In genomic region chr1:42319871-42320484, GRCh38 we compare ENCODE assay signal across 1 cellular context.
TF ChIP-seq lines count a peak whose summit lies in the region.

No MANE protein-coding gene starts in this region.

TF ChIP-seq in HepG2, 621 proteins besides CTCF, POLR2A, EP300 and RAD21 (continues in another document):
- TF ChIP-seq ARID5B (CRISPR knock-in tag; IDR thresholded peaks at IDR 0.05) (peak; percentile 88), SUZ12 (IDR thresholded peaks at IDR 0.05; ENCODE audit: low read depth, low read length) (no peak), CC2D1A (CRISPR knock-in tag; IDR thresholded peaks at IDR 0.05) (no peak), KMT2B (CRISPR knock-in tag; IDR thresholded peaks at IDR 0.05) (0 out of 2 replicates have a peak, but pooled peaks have one; percentile 24), ZFAT (CRISPR knock-in tag; conservative IDR thresholded peaks at IDR 0.05) (no peak), PPARG (CRISPR knock-in tag; conservative IDR thresholded peaks at IDR 0.05) (peak; percentile 61; the same call in 1 of the 2 replicates), ATAD3A (CRISPR knock-in tag; IDR thresholded peaks at IDR 0.05) (no peak), PHF21A (CRISPR knock-in tag; IDR thresholded peaks at IDR 0.05) (peak; percentile 53), FOSL1 (CRISPR knock-in tag; IDR thresholded peaks at IDR 0.05; ENCODE audit: borderline replicate concordance) (no peak), KDM6A (CRISPR knock-in tag; IDR thresholded peaks at IDR 0.05; ENCODE audit: low read depth) (peak; percentile 25; the same call in 1 of the 2 replicates), ZNF44 (CRISPR knock-in tag; IDR thresholded peaks at IDR 0.05) (no peak), ARNT2 (CRISPR knock-in tag; IDR thresholded peaks at IDR 0.05; ENCODE audit: low read depth) (no peak), KLF6 (CRISPR knock-in tag; IDR thresholded peaks at IDR 0.05) (no peak), HMGXB3 (CRISPR knock-in tag; IDR thresholded peaks at IDR 0.05; ENCODE audit: borderline replicate concordance) (no peak), ZBTB33 (CRISPR knock-in tag; IDR thresholded peaks at IDR 0.05) (no peak), ZNF337 (CRISPR knock-in tag; IDR thresholded peaks at IDR 0.05; ENCODE audit: borderline replicate concordance, low read depth) (no peak), ZNF841 (CRISPR knock-in tag; IDR thresholded peaks at IDR 0.05; ENCODE audit: borderline replicate concordance) (no peak), ETV5 (CRISPR knock-in tag; IDR thresholded peaks at IDR 0.05; ENCODE audit: borderline replicate concordance) (peak; percentile 82; the same call in 1 of the 2 replicates), ZNF552 (CRISPR knock-in tag; IDR thresholded peaks at IDR 0.05; ENCODE audit: borderline replicate concordance) (no peak), SOX5 (CRISPR knock-in tag; IDR thresholded peaks at IDR 0.05; ENCODE audit: borderline replicate concordance) (peak; percentile 65; the same call in 1 of the 2 replicates), JUNB (CRISPR knock-in tag; IDR thresholded peaks at IDR 0.05; ENCODE audit: borderline replicate concordance) (no peak), ZSCAN22 (CRISPR knock-in tag; IDR thresholded peaks at IDR 0.05) (no peak), GLI4 (CRISPR knock-in tag; IDR thresholded peaks at IDR 0.05; ENCODE audit: borderline replicate concordance) (no peak), ZNF468 (CRISPR knock-in tag; IDR thresholded peaks at IDR 0.05) (no peak), FOXK2 (IDR thresholded peaks at IDR 0.05) (no peak), TAF15 (IDR thresholded peaks at IDR 0.05; ENCODE audit: low read depth, low read length, poor library complexity, severe bottlenecking) (no peak), ZSCAN31 (CRISPR knock-in tag; IDR thresholded peaks at IDR 0.05; ENCODE audit: low read depth) (no peak), ZNF569 (CRISPR knock-in tag; IDR thresholded peaks at IDR 0.05; ENCODE audit: borderline replicate concordance) (no peak), ZNF24 (IDR thresholded peaks at IDR 0.05) (no peak), ZNF652 (CRISPR knock-in tag; IDR thresholded peaks at IDR 0.05; ENCODE audit: borderline replicate concordance, low read depth) (peak; percentile 43; the same call in 1 of the 2 replicates), RXRB (CRISPR knock-in tag; IDR thresholded peaks at IDR 0.05; ENCODE audit: borderline replicate concordance) (peak; percentile 78), NCOA2 (CRISPR knock-in tag; IDR thresholded peaks at IDR 0.05) (peak; percentile 50; the same call in 1 of the 2 replicates), KAT8 (CRISPR knock-in tag; IDR thresholded peaks at IDR 0.05) (peak; percentile 59; the same call in 1 of the 2 replicates), GPBP1L1 (CRISPR knock-in tag; IDR thresholded peaks at IDR 0.05) (no peak), HDAC2 (CRISPR knock-in tag; IDR thresholded peaks at IDR 0.05) (peak; percentile 55), WIZ (CRISPR knock-in tag; IDR thresholded peaks at IDR 0.05) (no peak), HOXA9 (CRISPR knock-in tag; IDR thresholded peaks at IDR 0.05; ENCODE audit: borderline replicate concordance) (no peak), SKIL (CRISPR knock-in tag; IDR thresholded peaks at IDR 0.05; ENCODE audit: borderline replicate concordance) (no peak), ZNF878 (CRISPR knock-in tag; IDR thresholded peaks at IDR 0.05) (no peak), HDAC1 (CRISPR knock-in tag; IDR thresholded peaks at IDR 0.05) (peak; percentile 62), SP5 (CRISPR knock-in tag; IDR thresholded peaks at IDR 0.05; ENCODE audit: borderline replicate concordance, low read depth) (peak; percentile 20; the same call in 1 of the 2 replicates), SOX6 (IDR thresholded peaks at IDR 0.05) (no peak), SOX6 (CRISPR knock-in tag; IDR thresholded peaks at IDR 0.05) (peak; percentile 43), U2AF1 (optimal IDR thresholded peaks at IDR 0.05; ENCODE audit: low read depth, low read length) (no peak), EHMT2 (IDR thresholded peaks at IDR 0.05; ENCODE audit: borderline replicate concordance, low read depth, low read length) (no peak), MIXL1 (CRISPR knock-in tag; IDR thresholded peaks at IDR 0.05) (peak; percentile 65; the same call in 1 of the 2 replicates), ATRX (CRISPR knock-in tag; IDR thresholded peaks at IDR 0.05; ENCODE audit: borderline replicate concordance) (no peak), BCLAF1 (IDR thresholded peaks at IDR 0.05) (no peak), MED1 (CRISPR knock-in tag; IDR thresholded peaks at IDR 0.05) (peak; percentile 79), GATAD1 (CRISPR knock-in tag; IDR thresholded peaks at IDR 0.05) (no peak), PLSCR1 (CRISPR knock-in tag; IDR thresholded peaks at IDR 0.05; ENCODE audit: borderline replicate concordance) (no peak), ZNF597 (CRISPR knock-in tag; IDR thresholded peaks at IDR 0.05) (no peak), ZSCAN25 (CRISPR knock-in tag; IDR thresholded peaks at IDR 0.05) (no peak)
